25 cellular contexts compared by ENCODE assay signal in genomic region chr3:193911784-193912183, GRCh38.
A peak's percentile ranks its signal among the peaks of the same experiment; 100 is the strongest.
DNase-seq lines count a peak whose midpoint lies in the region; ATAC-seq, FAIRE-seq and TF ChIP-seq lines count a peak whose summit lies in the region.
"Had no signal": no experiment of that assay in that cellular context is flagged by ENCODE, and none has a peak within 500 bp of the region (broad histone marks: within the 10 kb centered on the region; RNA-seq: fewer than 3 reads in every experiment).

No MANE protein-coding gene starts in this region.

- peaks cover 21% of the 10 kb centered on the region; the same call in 1 of the 2 replicates for H3F3A ChIP-seq in PC-9 (ENCODE audit: insufficient read depth, low read depth)

- peaks cover 8% of the 10 kb centered on the region for H3K9me3 ChIP-seq in PC-9 (ENCODE audit: insufficient read depth, low read depth)
- H3K9me3 ChIP-seq in K562 (replicated peaks; ENCODE audit: control insufficient read depth, insufficient read depth, low read depth, low read length), result no peaks in the 10 kb centered on the region
- H3K9me3 ChIP-seq: BE2C, psoas muscle, testis had no signal

- H3K27ac Mint-ChIP-seq in activated CD4-positive, alpha-beta T cell treated with anti-CD3 and anti-CD28 coated beads, Interleukin-2, amount 10 ng/mL, durations not matched to agents 24 days and 14 days, result peak overlapping the region; percentile 16
- no peak overlapping the region for H3K27ac Mint-ChIP-seq in osteocyte (ENCODE audit: unreplicated experiment)
- H3K27ac Mint-ChIP-seq: HFFc6 had no signal

- ATAC-seq in K562 (peak; percentile 42), GM18502 (IDR thresholded peaks at IDR 0.05; ENCODE audit: poor library complexity, unreplicated experiment) (no peak)
- ATAC-seq: psoas muscle had no signal

- H3K4me2 ChIP-seq in PC-9, result peak overlapping the region; percentile 32
- peak overlapping the region; percentile 82 for H3K4me2 ChIP-seq in K562 (ENCODE audit: insufficient read depth, low read length)

- H4K20me1 ChIP-seq in PC-9 (ENCODE audit: insufficient read depth) (no peaks in the 10 kb centered on the region), K562 (replicated peaks; ENCODE audit: control insufficient read depth, insufficient read depth, low read length) (no peaks in the 10 kb centered on the region)

- peak overlapping the region in 1 of 2 experiments; percentile 69; a peak in 2 of 4 replicates for H3K9ac ChIP-seq in K562 (ENCODE audit: insufficient read depth in 1 of 2, low read depth in 2 of 2, low read length in 2 of 2)

- peaks cover 5% of the 10 kb centered on the region for H3K9me1 ChIP-seq in K562 (ENCODE audit: control insufficient read depth, insufficient read depth, low read length)

- no peak for TF ChIP-seq EP300 in K562 (IDR thresholded peaks at IDR 0.05; ENCODE audit: low read length)

- peaks cover 26% of the 10 kb centered on the region for H3K4me1 ChIP-seq in PC-9 (replicated peaks; ENCODE audit: insufficient read depth)
- peaks cover 30 to 55% of the 10 kb centered on the region in 2 experiments for H3K4me1 ChIP-seq in K562 (replicated peaks in 1 of 2; ENCODE audit: control insufficient read depth in 2 of 2, insufficient read depth in 2 of 2, low read length in 2 of 2)
- H3K4me1 ChIP-seq: BE2C, psoas muscle had no signal

- H3K9me2 ChIP-seq in PC-9 (ENCODE audit: insufficient read depth), result no peaks in the 10 kb centered on the region

- no peak for TF ChIP-seq RAD21 in K562 (CRISPR knock-in tag; conservative IDR thresholded peaks at IDR 0.05 in 1 of 2, IDR thresholded peaks at IDR 0.05 in 1 of 2)

- H3K27me3 ChIP-seq in PC-9 (ENCODE audit: insufficient read depth, low read depth) (no peaks in the 10 kb centered on the region), K562 (ENCODE audit: control insufficient read depth in 2 of 2, insufficient read depth in 2 of 2, low read length in 2 of 2) (no peaks in the 10 kb centered on the region)
- H3K27me3 ChIP-seq: BE2C, testis had no signal

- H3K79me2 ChIP-seq in PC-9 (ENCODE audit: low read depth), result no peaks in the 10 kb centered on the region
- H3K79me2 ChIP-seq in K562 (ENCODE audit: control insufficient read depth, insufficient read depth, low read length), result peaks cover 4% of the 10 kb centered on the region; the same call in 1 of the 3 replicates

- no peaks in the 10 kb centered on the region for H3K36me3 Mint-ChIP-seq in activated CD4-positive, alpha-beta T cell treated with anti-CD3 and anti-CD28 coated beads, Interleukin-2, amount 10 ng/mL, durations not matched to agents 24 days and 14 days (ENCODE audit: low read depth)
- H3K36me3 Mint-ChIP-seq in osteocyte (ENCODE audit: unreplicated experiment), result no peaks in the 10 kb centered on the region

- peak; percentile 60 for DNase-seq in activated CD4-positive, alpha-beta T cell treated with anti-CD3 and anti-CD28 coated beads, Interleukin-2, amount 10 ng/mL, durations not matched to agents 24 days and 14 days
- DNase-seq in activated CD4-positive, alpha-beta T cell treated with anti-CD3 and anti-CD28 coated beads, Interleukin-2, amount 50 U/mL, for 48 hours, result no peak
- DNase-seq in PC-9 (no peak), K562 (ENCODE audit: extremely low read depth in 1 of 4, low spot score in 3 of 4) (peak in 1 of 4 experiments; percentile 36), osteocyte (ENCODE audit: extremely low spot score, unreplicated experiment) (peak; percentile 0), NCI-H69 (lab: John Stamatoyannopoulos, UW) (no peak), NCI-H146 treated with DMSO at 0.1 percent for 48 hours (lab: John Stamatoyannopoulos, UW; ENCODE audit: unreplicated experiment) (no peak)
- DNase-seq: 8988T; activated CD4-positive, alpha-beta T cell treated with anti-CD3 and anti-CD28 coated beads for 4 hours; activated T-cell treated with anti-CD3 and anti-CD28 coated beads, Interleukin-2, amount 50 U/mL, for 4 hours; amniotic stem cell; BE2C; caudate nucleus; effector CD8-positive, alpha-beta T cell; HFFc6; KG1; NCI-H1092 treated with DMSO at 0.1 percent for 48 hours; NCI-H2107; NCI-H524 treated with DMSO at 0.1 percent for 48 hours; stimulated activated CD4-positive, alpha-beta T cell treated with anti-CD3 and anti-CD28 coated beads, Interleukin-12 subunit alpha, Interleukin-12 subunit beta, amount 100 ng/mL, for 4 hours; T-helper 9 cell; testis had no signal

- H3K36me3 ChIP-seq in PC-9 (ENCODE audit: low read depth), result no peaks in the 10 kb centered on the region
- no peaks in the 10 kb centered on the region for H3K36me3 ChIP-seq in K562 (ENCODE audit: control insufficient read depth, insufficient read depth, low read length)
- H3K36me3 ChIP-seq: BE2C had no signal

- H3K27me3 Mint-ChIP-seq in activated CD4-positive, alpha-beta T cell treated with anti-CD3 and anti-CD28 coated beads, Interleukin-2, amount 10 ng/mL, durations not matched to agents 24 days and 14 days, result peaks cover 7% of the 10 kb centered on the region
- peaks cover 59% of the 10 kb centered on the region for H3K27me3 Mint-ChIP-seq in osteocyte (ENCODE audit: unreplicated experiment)

- 17% methylated on average over 6 of the region's 6 CpGs for WGBS in K562 (ENCODE audit: insufficient coverage, low coverage, missing lambda C conversion rate)

- H2AFZ ChIP-seq in PC-9 (no peak overlapping the region), K562 (ENCODE audit: low read depth, low read length) (peak overlapping the region; percentile 91)

- POLR2A ChIA-PET in PC-9 (lab: Charles Lee; ENCODE audit: unreplicated experiment), result no interaction called here
- POLR2A ChIA-PET in K562 (lab: Yijun Ruan, JAX), result interaction anchor here (0.8 to 1.8 kb wide), 9 partner anchors 8 to 227 kb away, joined by 3 to 9 read pairs (median 5); no protein-coding TSS in a partner anchor

- H3K27ac ChIP-seq in PC-9, result peak overlapping the region; percentile 69
- H3K27ac ChIP-seq in K562 (ENCODE audit: extremely low read depth, low read depth, low read length), result peak overlapping the region; percentile 92
- H3K27ac ChIP-seq: psoas muscle, testis had no signal

- BruUV-seq in PC-9 (replicated peaks; lab: Mats Ljungman, UMichigan), result no TSS peak
- no TSS peak for BruUV-seq in K562 (replicated peaks; lab: Mats Ljungman, UMichigan)

- CTCF ChIA-PET in PC-9 (lab: Charles Lee), result no interaction called here
- CTCF ChIA-PET in K562 (lab: Yijun Ruan, JAX; ENCODE audit: low intra/inter-chr PET ratio), result no interaction called here

- H3K4me3 ChIP-seq in PC-9, result no peak overlapping the region
- H3K4me3 ChIP-seq in K562, result peak overlapping the region; percentile 18; the same call in 1 of the 2 replicates
- H3K4me3 ChIP-seq: psoas muscle, testis had no signal

- peaks cover 13% of the 10 kb centered on the region for H3K9me3 Mint-ChIP-seq in activated CD4-positive, alpha-beta T cell treated with anti-CD3 and anti-CD28 coated beads, Interleukin-2, amount 10 ng/mL, durations not matched to agents 24 days and 14 days
- H3K9me3 Mint-ChIP-seq in osteocyte (ENCODE audit: unreplicated experiment), result no peaks in the 10 kb centered on the region

- TF ChIP-seq CTCF in PC-9 (conservative IDR thresholded peaks at IDR 0.05), result no peak
- TF ChIP-seq CTCF in K562 (IDR thresholded peaks at IDR 0.05 in 2 of 3, conservative IDR thresholded peaks at IDR 0.05 in 1 of 3; ENCODE audit: insufficient read depth in 2 of 3, low read depth in 1 of 3, low read length in 3 of 3), result no peak
- no peak for TF ChIP-seq CTCF in osteocyte (IDR thresholded peaks at IDR 0.05)

- FAIRE-seq in K562 (lab: Jason Lieb, UNC), result no peak
- FAIRE-seq: GM12892 had no signal

- in situ Hi-C loops in K562 (cut with MboI), result no loop called here

- no peak for TF ChIP-seq POLR2A in K562 (conservative IDR thresholded peaks at IDR 0.05)

- peak overlapping the region; percentile 16 for H3K4me3 Mint-ChIP-seq in activated CD4-positive, alpha-beta T cell treated with anti-CD3 and anti-CD28 coated beads, Interleukin-2, amount 10 ng/mL, durations not matched to agents 24 days and 14 days
- H3K4me3 Mint-ChIP-seq in osteocyte (ENCODE audit: unreplicated experiment), result no peak overlapping the region
- H3K4me3 Mint-ChIP-seq: activated T-cell treated with anti-CD3 and anti-CD28 coated beads, Interleukin-2, amount 50 U/mL, for 4 hours; HFFc6 had no signal

- intact Hi-C loops in activated CD4-positive, alpha-beta T cell treated with anti-CD3 and anti-CD28 coated beads, Interleukin-2, amount 10 ng/mL, durations not matched to agents 24 days and 14 days (cut with micrococcal nuclease), result no loop called here
- intact Hi-C loops in PC-9 (cut with micrococcal nuclease; ENCODE audit: unreplicated experiment) (loop anchor here (1.0 to 2.0 kb wide), 7 partner anchors 31 to 225 kb away; partner anchors contain the start of gene HES1), K562 (cut with micrococcal nuclease) (loop anchor here (2.0 to 5.0 kb wide), 5 partner anchors 27 to 226 kb away; partner anchors contain the start of gene HES1)

- H3K4me1 Mint-ChIP-seq in activated CD4-positive, alpha-beta T cell treated with anti-CD3 and anti-CD28 coated beads, Interleukin-2, amount 10 ng/mL, durations not matched to agents 24 days and 14 days, result peaks cover 9% of the 10 kb centered on the region
- no peaks in the 10 kb centered on the region for H3K4me1 Mint-ChIP-seq in osteocyte (ENCODE audit: unreplicated experiment)

TF ChIP-seq in K562, 482 proteins besides CTCF, POLR2A, EP300 and RAD21 (continues in another document):
- TF ChIP-seq ZNF311 (CRISPR knock-in tag; IDR thresholded peaks at IDR 0.05), result peak; percentile 21; the same call in 1 of the 2 replicates
- TF ChIP-seq, protein P1, sequence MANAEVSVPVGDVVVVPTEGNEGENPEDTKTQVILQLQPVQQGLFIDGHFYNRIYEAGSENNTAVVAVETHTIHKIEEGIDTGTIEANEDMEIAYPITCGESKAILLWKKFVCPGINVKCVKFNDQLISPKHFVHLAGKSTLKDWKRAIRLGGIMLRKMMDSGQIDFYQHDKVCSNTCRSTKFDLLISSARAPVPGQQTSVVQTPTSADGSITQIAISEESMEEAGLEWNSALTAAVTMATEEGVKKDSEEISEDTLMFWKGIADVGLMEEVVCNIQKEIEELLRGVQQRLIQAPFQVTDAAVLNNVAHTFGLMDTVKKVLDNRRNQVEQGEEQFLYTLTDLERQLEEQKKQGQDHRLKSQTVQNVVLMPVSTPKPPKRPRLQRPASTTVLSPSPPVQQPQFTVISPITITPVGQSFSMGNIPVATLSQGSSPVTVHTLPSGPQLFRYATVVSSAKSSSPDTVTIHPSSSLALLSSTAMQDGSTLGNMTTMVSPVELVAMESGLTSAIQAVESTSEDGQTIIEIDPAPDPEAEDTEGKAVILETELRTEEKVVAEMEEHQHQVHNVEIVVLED (CRISPR knock-in tag; IDR thresholded peaks at IDR 0.05), result 0 out of 2 replicates have a peak, but pooled peaks have one; percentile 22

Comparison
In these comparisons a context has a peak if more than half of its experiments do, and no peak if none do; other contexts are left out.
1. DNase-seq: peak in activated CD4-positive, alpha-beta T cell treated with anti-CD3 and anti-CD28 coated beads, Interleukin-2, amount 10 ng/mL, durations not matched to agents 24 days and 14 days (single experiment) and osteocyte (single experiment); none in activated CD4-positive, alpha-beta T cell treated with anti-CD3 and anti-CD28 coated beads, Interleukin-2, amount 50 U/mL, for 48 hours (0 of 2), PC-9 (0 of 2), NCI-H69 (single experiment) and NCI-H146 treated with DMSO at 0.1 percent for 48 hours (single experiment).